Comparison of ENCODE assay signal across 27 cellular contexts in genomic region chr3:122530164-122530563, GRCh38. TPM values are rescaled to one million over a fixed set of nuclear protein-coding genes. Genes with fewer than 3 reads are reported as not detected.
DNase-seq lines count a peak whose midpoint lies in the region; ATAC-seq, FAIRE-seq and TF ChIP-seq lines count a peak whose summit lies in the region.
"Had no signal": no experiment of that assay in that cellular context is flagged by ENCODE, and none has a peak within 500 bp of the region (broad histone marks: within the 10 kb centered on the region; RNA-seq: fewer than 3 reads in every experiment).

No MANE protein-coding gene starts in this region.

- TF ChIP-seq CTCF in right lobe of liver (IDR thresholded peaks at IDR 0.05) (no peak), HepG2 (CRISPR knock-in tag; IDR thresholded peaks at IDR 0.05) (no peak), osteoblast (IDR thresholded peaks at IDR 0.05; ENCODE audit: extremely low read depth, low read depth, low read length) (no peak)

- intact Hi-C loops in activated CD4-positive, alpha-beta T cell treated with anti-CD3 and anti-CD28 coated beads, Interleukin-2, amount 10 ng/mL, durations not matched to agents 24 days and 14 days (cut with micrococcal nuclease) = loop anchor here (5.0 kb wide), 1 partner anchor 47 kb away; the partner anchor contains the start of gene PARP15
- intact Hi-C loops in activated naive CD4-positive, alpha-beta T cell treated with anti-CD3 and anti-CD28 coated beads for 36 hours (cut with micrococcal nuclease) = loop anchor here (10.0 kb wide), 1 partner anchor 675 kb away; the partner anchor contains the start of gene SEC22A
- intact Hi-C loops in right lobe of liver (cut with DNase I) = loop anchor here in 1 of 2 donors (10.0 kb wide), 1 partner anchor 105 kb away; no protein-coding TSS in a partner anchor
- intact Hi-C loops in HepG2 (cut with micrococcal nuclease; ENCODE audit: unreplicated experiment) = no loop called here

- peak; percentile 36 to 50 (median 40) for ATAC-seq in right lobe of liver
- ATAC-seq in HepG2 = no peak
- ATAC-seq: A549, GM12878 had no signal

- H3K4me3 Mint-ChIP-seq in activated CD4-positive, alpha-beta T cell treated with anti-CD3 and anti-CD28 coated beads, Interleukin-2, amount 10 ng/mL, durations not matched to agents 24 days and 14 days = no peak overlapping the region
- H3K4me3 Mint-ChIP-seq in activated naive CD4-positive, alpha-beta T cell treated with anti-CD3 and anti-CD28 coated beads, Interleukin-2, amount 50 U/mL, for 24 hours = no peak overlapping the region
- H3K4me3 Mint-ChIP-seq in activated naive CD4-positive, alpha-beta T cell treated with anti-CD3 and anti-CD28 coated beads for 36 hours = no peak overlapping the region
- H3K4me3 Mint-ChIP-seq: B cell; CD4-positive, alpha-beta T cell; CD8-positive, alpha-beta memory T cell had no signal

- no peak overlapping the region for H3K4me3 ChIP-seq in right lobe of liver
- H3K4me3 ChIP-seq in HepG2 (replicated peaks in 1 of 3; ENCODE audit: insufficient read depth in 1 of 3, low read depth in 2 of 3, low read length in 3 of 3) = no peak overlapping the region
- H3K4me3 ChIP-seq in osteoblast (ENCODE audit: insufficient read depth, low read length) = no peak overlapping the region
- H3K4me3 ChIP-seq: A549; BLaER1 treated with 17β-estradiol and CSF1 and Interleukin-3, amounts not matched to agents 10 nM and 100 nM; GM12878 had no signal

- H3K27me3 ChIP-seq in right lobe of liver (no peaks in the 10 kb centered on the region), HepG2 (ENCODE audit: control insufficient read depth in 1 of 2, insufficient read depth in 2 of 2, low read length in 2 of 2) (no peaks in the 10 kb centered on the region; a peak in 1 of 5 replicates), osteoblast (ENCODE audit: insufficient read depth, low read length) (no peaks in the 10 kb centered on the region)
- H3K27me3 ChIP-seq: BLaER1 treated with 17β-estradiol and CSF1 and Interleukin-3, amounts not matched to agents 10 nM and 100 nM had no signal

- no peak for TF ChIP-seq POLR2A in right lobe of liver (IDR thresholded peaks at IDR 0.05)
- TF ChIP-seq POLR2A in HepG2 (IDR thresholded peaks at IDR 0.05; ENCODE audit: insufficient read depth in 1 of 2, low read depth in 2 of 2, low read length in 2 of 2) = no peak

- H3K79me2 ChIP-seq in HepG2 (ENCODE audit: insufficient read depth, low read length) (no peaks in the 10 kb centered on the region), osteoblast (ENCODE audit: insufficient read depth, low read length) (no peaks in the 10 kb centered on the region)

- H3K4me2 ChIP-seq in HepG2 (ENCODE audit: low read depth, low read length) (no peak overlapping the region), osteoblast (ENCODE audit: insufficient read depth, low read length) (no peak overlapping the region)
- H3K4me2 ChIP-seq: A549; BLaER1 treated with 17β-estradiol and CSF1 and Interleukin-3, amounts not matched to agents 10 nM and 100 nM had no signal

- H4K20me1 ChIP-seq in HepG2 (ENCODE audit: insufficient read depth, low read length) = no peaks in the 10 kb centered on the region
- H4K20me1 ChIP-seq in osteoblast (ENCODE audit: insufficient read depth, low read length) = no peaks in the 10 kb centered on the region
- H4K20me1 ChIP-seq: BLaER1 treated with 17β-estradiol and CSF1 and Interleukin-3, amounts not matched to agents 10 nM and 100 nM had no signal

- H3K27ac Mint-ChIP-seq in activated CD4-positive, alpha-beta T cell treated with anti-CD3 and anti-CD28 coated beads, Interleukin-2, amount 10 ng/mL, durations not matched to agents 24 days and 14 days = peak overlapping the region; percentile 65
- peak overlapping the region; percentile 69 for H3K27ac Mint-ChIP-seq in activated naive CD4-positive, alpha-beta T cell treated with anti-CD3 and anti-CD28 coated beads, Interleukin-2, amount 50 U/mL, for 24 hours
- no peak overlapping the region for H3K27ac Mint-ChIP-seq in activated naive CD4-positive, alpha-beta T cell treated with anti-CD3 and anti-CD28 coated beads for 36 hours
- H3K27ac Mint-ChIP-seq: B cell; CD4-positive, alpha-beta T cell had no signal

- H3K36me3 ChIP-seq in right lobe of liver (peaks cover 0 to 62% (median 25%) of the 10 kb centered on the region in 4 donors), HepG2 (replicated peaks in 1 of 2; ENCODE audit: control insufficient read depth in 1 of 2, insufficient read depth in 2 of 2, low read length in 2 of 2) (0 out of 5 replicates have a peak, but pooled peaks cover 0 to 3% of the 10 kb centered on the region in 2 experiments), osteoblast (ENCODE audit: insufficient read depth, low read length) (peaks cover 22% of the 10 kb centered on the region)

- H2AFZ ChIP-seq in HepG2 (ENCODE audit: low read length) = no peak overlapping the region
- H2AFZ ChIP-seq in osteoblast (ENCODE audit: low read length) = no peak overlapping the region

- H3K27me3 Mint-ChIP-seq in activated CD4-positive, alpha-beta T cell treated with anti-CD3 and anti-CD28 coated beads, Interleukin-2, amount 10 ng/mL, durations not matched to agents 24 days and 14 days = no peaks in the 10 kb centered on the region
- H3K27me3 Mint-ChIP-seq in activated naive CD4-positive, alpha-beta T cell treated with anti-CD3 and anti-CD28 coated beads, Interleukin-2, amount 50 U/mL, for 24 hours = no peaks in the 10 kb centered on the region
- no peaks in the 10 kb centered on the region for H3K27me3 Mint-ChIP-seq in activated naive CD4-positive, alpha-beta T cell treated with anti-CD3 and anti-CD28 coated beads for 36 hours (ENCODE audit: low read depth)
- H3K27me3 Mint-ChIP-seq: B cell; CD4-positive, alpha-beta T cell; CD8-positive, alpha-beta memory T cell had no signal

- H3K36me3 Mint-ChIP-seq in activated CD4-positive, alpha-beta T cell treated with anti-CD3 and anti-CD28 coated beads, Interleukin-2, amount 10 ng/mL, durations not matched to agents 24 days and 14 days (ENCODE audit: low read depth) = peaks cover 70% of the 10 kb centered on the region
- peaks cover 23% of the 10 kb centered on the region for H3K36me3 Mint-ChIP-seq in activated naive CD4-positive, alpha-beta T cell treated with anti-CD3 and anti-CD28 coated beads, Interleukin-2, amount 50 U/mL, for 24 hours
- peaks cover 37% of the 10 kb centered on the region for H3K36me3 Mint-ChIP-seq in activated naive CD4-positive, alpha-beta T cell treated with anti-CD3 and anti-CD28 coated beads for 36 hours (ENCODE audit: low read depth)

- H3K27ac ChIP-seq in right lobe of liver = no peak overlapping the region
- no peak overlapping the region for H3K27ac ChIP-seq in HepG2 (ENCODE audit: extremely low read length, insufficient read depth, low read length)
- no peak overlapping the region for H3K27ac ChIP-seq in osteoblast (ENCODE audit: low read depth, low read length)
- H3K27ac ChIP-seq: 22Rv1; A549; BLaER1 treated with 17β-estradiol and CSF1 and Interleukin-3, amounts not matched to agents 10 nM and 100 nM; C4-2B had no signal

- 36% methylated on average over 2 of the region's 2 CpGs for whole genome bisulfite sequencing in right lobe of liver (ENCODE audit: insufficient coverage, low coverage, low lambda C conversion rate, missing lambda C conversion rate)
- 100% methylated on average over 1 of the region's 2 CpGs for WGBS in HepG2 (ENCODE audit: low lambda C conversion rate)

- no peak for FAIRE-seq in HepG2 (lab: Jason Lieb, UNC)
- FAIRE-seq: A549, GM12878, GM12892, GM18507 had no signal

- peak; percentile 47 for DNase-seq in activated CD4-positive, alpha-beta T cell treated with anti-CD3 and anti-CD28 coated beads, Interleukin-2, amount 10 ng/mL, durations not matched to agents 24 days and 14 days
- DNase-seq in activated CD4-positive, alpha-beta T cell treated with anti-CD3 and anti-CD28 coated beads, Interleukin-2, amount 50 U/mL, for 1 hour = no peak
- DNase-seq in activated naive CD4-positive, alpha-beta T cell treated with anti-CD3 and anti-CD28 coated beads for 36 hours = no peak
- DNase-seq in right lobe of liver (no peak), HepG2 (ENCODE audit: low spot score) (no peak), osteoblast (ENCODE audit: insufficient read length, low spot score, missing footprints) (no peak)
- DNase-seq: AML-193; CD4-positive, alpha-beta T cell; CD8-positive, alpha-beta memory T cell; COR-L47; DMS 273 treated with DMSO at 0.1 percent for 48 hours; DMS153; DMS79; DND-41; EL; GDM1 had no signal

- TF ChIP-seq EP300 in HepG2 (IDR thresholded peaks at IDR 0.05; ENCODE audit: low read depth in 2 of 2, low read length in 2 of 2) (no peak), HepG2 (CRISPR knock-in tag; IDR thresholded peaks at IDR 0.05; ENCODE audit: borderline replicate concordance) (no peak)

- H3K9me3 ChIP-seq in right lobe of liver (no peaks in the 10 kb centered on the region), HepG2 (ENCODE audit: low read length) (no peaks in the 10 kb centered on the region), osteoblast (ENCODE audit: low read depth, low read length) (no peaks in the 10 kb centered on the region)
- H3K9me3 ChIP-seq: A549; BLaER1 treated with 17β-estradiol and CSF1 and Interleukin-3, amounts not matched to agents 10 nM and 100 nM had no signal

- H3K4me1 Mint-ChIP-seq in activated CD4-positive, alpha-beta T cell treated with anti-CD3 and anti-CD28 coated beads, Interleukin-2, amount 10 ng/mL, durations not matched to agents 24 days and 14 days = peaks cover 32% of the 10 kb centered on the region
- peaks cover 32% of the 10 kb centered on the region for H3K4me1 Mint-ChIP-seq in activated naive CD4-positive, alpha-beta T cell treated with anti-CD3 and anti-CD28 coated beads, Interleukin-2, amount 50 U/mL, for 24 hours
- H3K4me1 Mint-ChIP-seq in activated naive CD4-positive, alpha-beta T cell treated with anti-CD3 and anti-CD28 coated beads for 36 hours (ENCODE audit: low read depth) = peaks cover 34% of the 10 kb centered on the region
- H3K4me1 Mint-ChIP-seq: B cell had no signal

- POLR2A ChIA-PET in HepG2 (lab: Yijun Ruan, JAX) = no interaction called here

- TF ChIP-seq RAD21 in HepG2 (CRISPR knock-in tag; IDR thresholded peaks at IDR 0.05) = no peak

- no peaks in the 10 kb centered on the region for H3K9me3 Mint-ChIP-seq in activated CD4-positive, alpha-beta T cell treated with anti-CD3 and anti-CD28 coated beads, Interleukin-2, amount 10 ng/mL, durations not matched to agents 24 days and 14 days
- no peaks in the 10 kb centered on the region for H3K9me3 Mint-ChIP-seq in activated naive CD4-positive, alpha-beta T cell treated with anti-CD3 and anti-CD28 coated beads, Interleukin-2, amount 50 U/mL, for 24 hours
- H3K9me3 Mint-ChIP-seq in activated naive CD4-positive, alpha-beta T cell treated with anti-CD3 and anti-CD28 coated beads for 36 hours = no peaks in the 10 kb centered on the region
- H3K9me3 Mint-ChIP-seq: CD4-positive, alpha-beta T cell; CD8-positive, alpha-beta memory T cell had no signal

- in situ Hi-C loops in HepG2 (cut with HindIII; ENCODE audit: extremely low pct_ligation_motif_present, low pct_unique_long_range_greater_than_20kb) = no loop called here

- H3K9ac ChIP-seq in HepG2 (ENCODE audit: insufficient read depth, low read depth, low read length) = no peak overlapping the region
- H3K9ac ChIP-seq: BLaER1 treated with 17β-estradiol and CSF1 and Interleukin-3, amounts not matched to agents 10 nM and 100 nM had no signal

- CTCF ChIA-PET in activated naive CD4-positive, alpha-beta T cell treated with anti-CD3 and anti-CD28 coated beads for 36 hours (lab: Charles Lee) = no interaction called here
- CTCF ChIA-PET in HepG2 (lab: Yijun Ruan, JAX; ENCODE audit: low intra/inter-chr PET ratio, low total read pairs) = no interaction called here

- H3K4me1 ChIP-seq in right lobe of liver = no peaks in the 10 kb centered on the region
- no peaks in the 10 kb centered on the region for H3K4me1 ChIP-seq in HepG2 (ENCODE audit: insufficient read depth, low read length)
- peaks cover 12% of the 10 kb centered on the region for H3K4me1 ChIP-seq in osteoblast (ENCODE audit: insufficient read depth, low read length)
- H3K4me1 ChIP-seq: BLaER1 treated with 17β-estradiol and CSF1 and Interleukin-3, amounts not matched to agents 10 nM and 100 nM had no signal

- BruUV-seq in HepG2 (replicated peaks; lab: Mats Ljungman, UMichigan) = no TSS peak

RNA-seq across cellular contexts. Expression of gene KPNA1, which starts 15.4 kb away (rescaled TPM):
- total RNA-seq in activated CD4-positive, alpha-beta T cell treated with anti-CD3 and anti-CD28 coated beads, Interleukin-2, amount 10 ng/mL, durations not matched to agents 24 days and 14 days = 78.4 and 79.4 TPM in 2 replicates
- total RNA-seq in activated naive CD4-positive, alpha-beta T cell treated with anti-CD3 and anti-CD28 coated beads for 36 hours = 10 to 100 TPM; 45.6 to 45.8 TPM
- total RNA-seq in right lobe of liver (10 to 100 TPM; 33.7 to 61.3 (median 51.2) TPM), HepG2 (2016; rRNA removed; fragmentation: Illumina TruSeq; extraction: Trizol) (30.0 and 49.7 TPM in 2 replicates), osteoblast (44.5 and 48.1 TPM in 2 replicates)
- total RNA-seq in HepG2 (2016; cell fraction: cytosol; rRNA removed; fragmentation: Illumina TruSeq; extraction: Trizol; ENCODE audit: low read depth) = 4.1 and 5.0 TPM in 2 replicates
- 28.3 and 45.9 TPM in 2 replicates for total RNA-seq in HepG2 (2016; cell fraction: insoluble cytoplasmic fraction; rRNA removed; fragmentation: Illumina TruSeq; extraction: Trizol)
- 6.0 and 6.7 TPM in 2 replicates for total RNA-seq in HepG2 (2016; cell fraction: membrane; rRNA removed; fragmentation: Illumina TruSeq; extraction: Trizol)
- total RNA-seq in HepG2 (2016; cell fraction: nucleus; rRNA removed; fragmentation: Illumina TruSeq; extraction: Trizol) = 27.0 and 29.3 TPM in 2 replicates
- 14.7 and 15.4 TPM in 2 replicates for polyA plus RNA-seq in HepG2 (2011; rRNA removed)
- 11.8 and 17.4 TPM in 2 replicates for polyA plus RNA-seq in HepG2 (2011; cell fraction: cytosol; rRNA removed)
- 10.3 and 14.5 TPM in 2 replicates for polyA plus RNA-seq in HepG2 (2011; cell fraction: nucleus; rRNA removed)
- 19.7 and 22.5 TPM in 2 replicates for polyA plus RNA-seq in HepG2 (2012)
- polyA plus RNA-seq in HepG2 (2016; cell fraction: cytosol; fragmentation: Illumina TruSeq; extraction: Trizol; ENCODE audit: low read depth) = 1.1 and 1.4 TPM in 2 replicates
- 53.6 and 54.5 TPM in 2 replicates for polyA plus RNA-seq in HepG2 (2016; cell fraction: insoluble cytoplasmic fraction; fragmentation: Illumina TruSeq; extraction: Trizol; ENCODE audit: low read depth)
- 3.3 and 3.8 TPM in 2 replicates for polyA plus RNA-seq in HepG2 (2016; cell fraction: membrane; fragmentation: Illumina TruSeq; extraction: Trizol; ENCODE audit: low read depth)
- 33.7 and 36.9 TPM in 2 replicates for polyA plus RNA-seq in HepG2 (2016; cell fraction: nucleus; fragmentation: Illumina TruSeq; extraction: Trizol; ENCODE audit: insufficient read depth, low read depth)
- polyA minus RNA-seq in HepG2 (2011; rRNA and poly(A)+ RNA removed; ENCODE audit: low replicate concordance) = 21.2 and 58.7 TPM in 2 replicates
- polyA minus RNA-seq in HepG2 (2011; cell fraction: cytosol; rRNA and poly(A)+ RNA removed) = 14.3 and 28.6 TPM in 2 replicates
- polyA minus RNA-seq in HepG2 (2011; cell fraction: nucleus; rRNA and poly(A)+ RNA removed) = 25.8 and 29.0 TPM in 2 replicates

RNA-seq across cellular contexts. Expression of gene PARP9, which starts 33.9 kb away (rescaled TPM):
- total RNA-seq in activated CD4-positive, alpha-beta T cell treated with anti-CD3 and anti-CD28 coated beads, Interleukin-2, amount 10 ng/mL, durations not matched to agents 24 days and 14 days = 45.7 and 47.9 TPM in 2 replicates
- 10 to 100 TPM; 20.4 to 21.1 TPM for total RNA-seq in activated naive CD4-positive, alpha-beta T cell treated with anti-CD3 and anti-CD28 coated beads for 36 hours
- total RNA-seq in right lobe of liver (10 to 100 TPM; 35.5 to 64.7 (median 42.5) TPM), HepG2 (2016; rRNA removed; fragmentation: Illumina TruSeq; extraction: Trizol) (10.6 and 12.5 TPM in 2 replicates), osteoblast (29.2 and 33.3 TPM in 2 replicates)
- total RNA-seq in HepG2 (2016; cell fraction: cytosol; rRNA removed; fragmentation: Illumina TruSeq; extraction: Trizol; ENCODE audit: low read depth) = 2.5 and 3.5 TPM in 2 replicates
- 9.8 and 12.9 TPM in 2 replicates for total RNA-seq in HepG2 (2016; cell fraction: insoluble cytoplasmic fraction; rRNA removed; fragmentation: Illumina TruSeq; extraction: Trizol)
- 3.6 and 4.5 TPM in 2 replicates for total RNA-seq in HepG2 (2016; cell fraction: membrane; rRNA removed; fragmentation: Illumina TruSeq; extraction: Trizol)
- total RNA-seq in HepG2 (2016; cell fraction: nucleus; rRNA removed; fragmentation: Illumina TruSeq; extraction: Trizol) = 6.9 and 7.6 TPM in 2 replicates
- polyA plus RNA-seq in HepG2 (2011; rRNA removed) = 6.5 and 7.0 TPM in 2 replicates
- polyA plus RNA-seq in HepG2 (2011; cell fraction: cytosol; rRNA removed) = 2.3 and 5.1 TPM in 2 replicates
- 4.4 and 8.2 TPM in 2 replicates for polyA plus RNA-seq in HepG2 (2011; cell fraction: nucleus; rRNA removed)
- 2.5 and 4.0 TPM in 2 replicates for polyA plus RNA-seq in HepG2 (2012)
- polyA plus RNA-seq in HepG2 (2016; cell fraction: cytosol; fragmentation: Illumina TruSeq; extraction: Trizol; ENCODE audit: low read depth) = 0.59 and 0.62 TPM in 2 replicates
- 11.1 TPM in 2 replicates for polyA plus RNA-seq in HepG2 (2016; cell fraction: insoluble cytoplasmic fraction; fragmentation: Illumina TruSeq; extraction: Trizol; ENCODE audit: low read depth)
- 1.4 and 1.9 TPM in 2 replicates for polyA plus RNA-seq in HepG2 (2016; cell fraction: membrane; fragmentation: Illumina TruSeq; extraction: Trizol; ENCODE audit: low read depth)
- 11.1 and 11.3 TPM in 2 replicates for polyA plus RNA-seq in HepG2 (2016; cell fraction: nucleus; fragmentation: Illumina TruSeq; extraction: Trizol; ENCODE audit: insufficient read depth, low read depth)
- 2.0 and 5.7 TPM in 2 replicates for polyA minus RNA-seq in HepG2 (2011; rRNA and poly(A)+ RNA removed; ENCODE audit: low replicate concordance)
- polyA minus RNA-seq in HepG2 (2011; cell fraction: cytosol; rRNA and poly(A)+ RNA removed) = 2.5 and 3.1 TPM in 2 replicates
- 4.0 and 7.0 TPM in 2 replicates for polyA minus RNA-seq in HepG2 (2011; cell fraction: nucleus; rRNA and poly(A)+ RNA removed)

RNA-seq across cellular contexts. Expression of gene DTX3L, which starts 34.0 kb away (rescaled TPM):
- 39.8 and 43.7 TPM in 2 replicates for total RNA-seq in activated CD4-positive, alpha-beta T cell treated with anti-CD3 and anti-CD28 coated beads, Interleukin-2, amount 10 ng/mL, durations not matched to agents 24 days and 14 days
- total RNA-seq in activated naive CD4-positive, alpha-beta T cell treated with anti-CD3 and anti-CD28 coated beads for 36 hours = 10 to 100 TPM; 22.3 to 24.5 TPM
- total RNA-seq in right lobe of liver = 10 to 100 TPM; 31.3 to 63.7 (median 38.4) TPM
- 10.9 and 19.2 TPM in 2 replicates for total RNA-seq in HepG2 (2016; rRNA removed; fragmentation: Illumina TruSeq; extraction: Trizol)
- total RNA-seq in HepG2 (2016; cell fraction: cytosol; rRNA removed; fragmentation: Illumina TruSeq; extraction: Trizol; ENCODE audit: low read depth) = 1.1 and 1.5 TPM in 2 replicates
- 10.7 and 16.9 TPM in 2 replicates for total RNA-seq in HepG2 (2016; cell fraction: insoluble cytoplasmic fraction; rRNA removed; fragmentation: Illumina TruSeq; extraction: Trizol)
- 7.0 and 7.7 TPM in 2 replicates for total RNA-seq in HepG2 (2016; cell fraction: membrane; rRNA removed; fragmentation: Illumina TruSeq; extraction: Trizol)
- total RNA-seq in HepG2 (2016; cell fraction: nucleus; rRNA removed; fragmentation: Illumina TruSeq; extraction: Trizol) = 7.4 and 8.7 TPM in 2 replicates
- 2.5 and 3.2 TPM in 2 replicates for polyA plus RNA-seq in HepG2 (2011; rRNA removed)
- 1.7 and 3.2 TPM in 2 replicates for polyA plus RNA-seq in HepG2 (2011; cell fraction: cytosol; rRNA removed)
- 1.7 and 2.8 TPM in 2 replicates for polyA plus RNA-seq in HepG2 (2011; cell fraction: nucleus; rRNA removed)
- 4.4 and 5.3 TPM in 2 replicates for polyA plus RNA-seq in HepG2 (2012)
- 0.57 TPM in 2 replicates for polyA plus RNA-seq in HepG2 (2016; cell fraction: cytosol; fragmentation: Illumina TruSeq; extraction: Trizol; ENCODE audit: low read depth)
- 12.1 and 15.2 TPM in 2 replicates for polyA plus RNA-seq in HepG2 (2016; cell fraction: insoluble cytoplasmic fraction; fragmentation: Illumina TruSeq; extraction: Trizol; ENCODE audit: low read depth)
- 2.5 and 2.9 TPM in 2 replicates for polyA plus RNA-seq in HepG2 (2016; cell fraction: membrane; fragmentation: Illumina TruSeq; extraction: Trizol; ENCODE audit: low read depth)
- 9.0 and 9.5 TPM in 2 replicates for polyA plus RNA-seq in HepG2 (2016; cell fraction: nucleus; fragmentation: Illumina TruSeq; extraction: Trizol; ENCODE audit: insufficient read depth, low read depth)
- polyA minus RNA-seq in HepG2 (2011; rRNA and poly(A)+ RNA removed; ENCODE audit: low replicate concordance) = 3.0 and 6.0 TPM in 2 replicates
- polyA minus RNA-seq in HepG2 (2011; cell fraction: cytosol; rRNA and poly(A)+ RNA removed) = 5.5 and 9.3 TPM in 2 replicates
- polyA minus RNA-seq in HepG2 (2011; cell fraction: nucleus; rRNA and poly(A)+ RNA removed) = 3.1 and 6.0 TPM in 2 replicates
- total RNA-seq in osteoblast = 30.6 and 33.7 TPM in 2 replicates

RNA-seq across cellular contexts. Expression of gene PARP15, which starts 47.3 kb away (rescaled TPM):
- 10.8 and 12.1 TPM in 2 replicates for total RNA-seq in activated CD4-positive, alpha-beta T cell treated with anti-CD3 and anti-CD28 coated beads, Interleukin-2, amount 10 ng/mL, durations not matched to agents 24 days and 14 days
- total RNA-seq in activated naive CD4-positive, alpha-beta T cell treated with anti-CD3 and anti-CD28 coated beads for 36 hours = 1 to 10 TPM; 3.6 to 5.1 TPM
- 1 to 10 TPM in 4 of 6 experiments, under 1 TPM in 2; 0.37 to 1.5 (median 1.3) TPM for total RNA-seq in right lobe of liver
- total RNA-seq in HepG2 (2016; rRNA removed; fragmentation: Illumina TruSeq; extraction: Trizol) = 0.02 TPM in 1 of 2 replicates, not detected in the other
- not detected in 2 replicates for total RNA-seq in HepG2 (2016; cell fraction: cytosol; rRNA removed; fragmentation: Illumina TruSeq; extraction: Trizol; ENCODE audit: low read depth)
- total RNA-seq in HepG2 (2016; cell fraction: insoluble cytoplasmic fraction; rRNA removed; fragmentation: Illumina TruSeq; extraction: Trizol) = 0.04 TPM in 1 of 2 replicates, not detected in the other
- total RNA-seq in HepG2 (2016; cell fraction: membrane; rRNA removed; fragmentation: Illumina TruSeq; extraction: Trizol) = not detected in 2 replicates
- not detected in 2 replicates for total RNA-seq in HepG2 (2016; cell fraction: nucleus; rRNA removed; fragmentation: Illumina TruSeq; extraction: Trizol)
- not detected in 2 replicates for polyA plus RNA-seq in HepG2 (2011; rRNA removed)
- polyA plus RNA-seq in HepG2 (2011; cell fraction: cytosol; rRNA removed) = 0.03 TPM in 1 of 2 replicates, not detected in the other
- 0.33 and 0.39 TPM in 2 replicates for polyA plus RNA-seq in HepG2 (2011; cell fraction: nucleus; rRNA removed)
- polyA plus RNA-seq in HepG2 (2012) = not detected in 2 replicates
- polyA plus RNA-seq in HepG2 (2016; cell fraction: cytosol; fragmentation: Illumina TruSeq; extraction: Trizol; ENCODE audit: low read depth) = not detected in 2 replicates
- not detected in 2 replicates for polyA plus RNA-seq in HepG2 (2016; cell fraction: insoluble cytoplasmic fraction; fragmentation: Illumina TruSeq; extraction: Trizol; ENCODE audit: low read depth)
- polyA plus RNA-seq in HepG2 (2016; cell fraction: membrane; fragmentation: Illumina TruSeq; extraction: Trizol; ENCODE audit: low read depth) = not detected in 2 replicates
- not detected in 2 replicates for polyA plus RNA-seq in HepG2 (2016; cell fraction: nucleus; fragmentation: Illumina TruSeq; extraction: Trizol; ENCODE audit: insufficient read depth, low read depth)
- polyA minus RNA-seq in HepG2 (2011; rRNA and poly(A)+ RNA removed; ENCODE audit: low replicate concordance) = 0.02 TPM in 1 of 2 replicates, not detected in the other
- not detected in 2 replicates for polyA minus RNA-seq in HepG2 (2011; cell fraction: cytosol; rRNA and poly(A)+ RNA removed)
- not detected in 2 replicates for polyA minus RNA-seq in HepG2 (2011; cell fraction: nucleus; rRNA and poly(A)+ RNA removed)
- total RNA-seq in osteoblast = 3.2 and 3.6 TPM in 2 replicates
- total RNA-seq: A172, G401 had no signal
